In genomic region chr20:32455901-32456701, GRCh38 we compare ENCODE assay signal across 19 cellular contexts.
DNase-seq lines count a peak whose midpoint lies in the region; ATAC-seq, FAIRE-seq and TF ChIP-seq lines count a peak whose summit lies in the region.
"Had no signal": no experiment of that assay in that cellular context is flagged by ENCODE, and none has a peak within 500 bp of the region (broad histone marks: within the 10 kb centered on the region; RNA-seq: fewer than 3 reads in every experiment).

No MANE protein-coding gene starts in this region.

- TF ChIP-seq POLR2A in uterus (IDR thresholded peaks at IDR 0.05): no peak

- POLR2A ChIA-PET in SK-N-SH (lab: Yijun Ruan, JAX): interaction anchor here (0.6 to 2.2 kb wide), 3 partner anchors 11 to 852 kb away, joined by 3 to 8 read pairs (median 6); no protein-coding TSS in a partner anchor

- peaks cover 47% of the 10 kb centered on the region; the same call in 1 of the 2 replicates for H3K79me2 ChIP-seq in SK-N-SH (ENCODE audit: insufficient read depth)
- H3K79me2 ChIP-seq in astrocyte (ENCODE audit: insufficient read depth, low read length): peaks cover 69% of the 10 kb centered on the region

- no peaks in the 10 kb centered on the region for H3K9me2 ChIP-seq in SK-N-SH

- H4K8ac ChIP-seq in mesenchymal stem cell (ENCODE audit: low read length): peak overlapping the region; percentile 29

- H3K9me3 Mint-ChIP-seq in astrocyte (ENCODE audit: unreplicated experiment): no peaks in the 10 kb centered on the region
- H3K9me3 Mint-ChIP-seq: activated B cell treated with CpG ODN at 0.5 μM for 24 hours; stimulated activated memory B cell treated with anti-CD40 and anti-IgM and Interleukin-4, amounts not matched to agents 10 μg/mL and 1 μg/mL and 100 μg/mL, for 72 hours had no signal

- TF ChIP-seq CTCF in SK-N-SH (IDR thresholded peaks at IDR 0.05) (no peak), astrocyte (IDR thresholded peaks at IDR 0.05; ENCODE audit: insufficient read depth, low read depth, low read length) (no peak), uterus (IDR thresholded peaks at IDR 0.05) (no peak)

- H2BK15ac ChIP-seq in mesenchymal stem cell (ENCODE audit: low read depth, poor library complexity, severe bottlenecking): no peak overlapping the region

- H4K20me1 ChIP-seq in SK-N-SH (ENCODE audit: insufficient read depth): peaks cover 25% of the 10 kb centered on the region
- peaks cover 85% of the 10 kb centered on the region for H4K20me1 ChIP-seq in astrocyte (ENCODE audit: insufficient read depth, low read length)

- peaks cover 4% of the 10 kb centered on the region for H3K36me3 Mint-ChIP-seq in astrocyte (ENCODE audit: low read depth, unreplicated experiment)
- H3K36me3 Mint-ChIP-seq: stimulated activated memory B cell treated with anti-CD40 and anti-IgM and Interleukin-4, amounts not matched to agents 10 μg/mL and 1 μg/mL and 100 μg/mL, for 72 hours had no signal

- ATAC-seq in SK-N-SH treated with all-trans-retinoic acid at 6 μM for 48 hours (no peak), HG03469 (IDR thresholded peaks at IDR 0.05; ENCODE audit: unreplicated experiment) (no peak)

- H3K27me3 ChIP-seq in SK-N-SH (ENCODE audit: insufficient read depth) (no peaks in the 10 kb centered on the region), astrocyte (ENCODE audit: insufficient read depth, low read length) (no peaks in the 10 kb centered on the region), mesenchymal stem cell (ENCODE audit: control insufficient read depth in 1 of 2, insufficient read depth in 1 of 2, low read length in 2 of 2) (no peaks in the 10 kb centered on the region), uterus (no peaks in the 10 kb centered on the region)
- H3K27me3 ChIP-seq: heart left ventricle, transverse colon had no signal

- H3K9ac ChIP-seq in SK-N-SH: no peak overlapping the region
- H3K9ac ChIP-seq in astrocyte (ENCODE audit: low read length): peak overlapping the region; percentile 46
- H3K9ac ChIP-seq in mesenchymal stem cell (ENCODE audit: low read length): peak overlapping the region; percentile 65

- no peaks in the 10 kb centered on the region for H3K27me3 Mint-ChIP-seq in astrocyte (ENCODE audit: low read depth, unreplicated experiment)
- H3K27me3 Mint-ChIP-seq: activated B cell treated with CpG ODN at 0.5 μM for 24 hours; stimulated activated memory B cell treated with anti-CD40 and anti-IgM and Interleukin-4, amounts not matched to agents 10 μg/mL and 1 μg/mL and 100 μg/mL, for 72 hours had no signal

- intact Hi-C loops in uterus (cut with DNase I; ENCODE audit: low total_unique reads): no loop called here

- H3K4me2 ChIP-seq in SK-N-SH (peak overlapping the region; percentile 94; the same call in 1 of the 2 replicates), astrocyte (ENCODE audit: low read length) (peak overlapping the region; percentile 87), mesenchymal stem cell (ENCODE audit: low read length, poor library complexity, severe bottlenecking) (peak overlapping the region; percentile 71)

- peak overlapping the region in 1 of 2 experiments; percentile 76 for H3K14ac ChIP-seq in mesenchymal stem cell (ENCODE audit: low read length in 2 of 2)

- no peak overlapping the region for H2BK5ac ChIP-seq in mesenchymal stem cell (ENCODE audit: low read depth, low read length, poor library complexity, severe bottlenecking)

- H2BK12ac ChIP-seq in mesenchymal stem cell (ENCODE audit: low read length in 2 of 2): peak overlapping the region in 1 of 2 experiments; percentile 51

- peak overlapping the region in 1 of 2 experiments; percentile 94; a peak in 3 of 4 replicates for H3K27ac ChIP-seq in SK-N-SH (ENCODE audit: low read depth in 2 of 2, low read length in 1 of 2)
- no peak overlapping the region for H3K27ac ChIP-seq in astrocyte (ENCODE audit: low read depth, low read length)
- peak overlapping the region; percentile 93 for H3K27ac ChIP-seq in mesenchymal stem cell (ENCODE audit: low read length, poor library complexity, severe bottlenecking)
- H3K27ac ChIP-seq in substantia nigra (ENCODE audit: low read depth, low read length, poor library complexity, severe bottlenecking): peak overlapping the region; percentile 86
- H3K27ac ChIP-seq in uterus: peak overlapping the region in 1 of 2 donors; percentile 10
- H3K27ac ChIP-seq: 22Rv1 had no signal

- H3K36me3 ChIP-seq in SK-N-SH (replicated peaks in 1 of 2; ENCODE audit: control insufficient read depth in 1 of 2, insufficient read depth in 2 of 2, low read length in 1 of 2): peaks cover 5 to 45% of the 10 kb centered on the region in 2 experiments
- H3K36me3 ChIP-seq in astrocyte (ENCODE audit: insufficient read depth, low read length): peaks cover 7% of the 10 kb centered on the region
- peaks cover 42 to 76% of the 10 kb centered on the region in 2 experiments for H3K36me3 ChIP-seq in mesenchymal stem cell (ENCODE audit: control insufficient read depth in 1 of 2, insufficient read depth in 2 of 2, low read depth in 1 of 2, low read length in 2 of 2)
- H3K36me3 ChIP-seq in uterus: no peaks in the 10 kb centered on the region

- H3K4me3 ChIP-seq in SK-N-SH (ENCODE audit: low read depth in 2 of 2, low read length in 1 of 2): no peak overlapping the region
- H3K4me3 ChIP-seq in astrocyte (ENCODE audit: insufficient read depth, low read depth, low read length): no peak overlapping the region
- no peak overlapping the region for H3K4me3 ChIP-seq in mesenchymal stem cell (ENCODE audit: insufficient read depth in 1 of 2, low read depth in 1 of 2, low read length in 2 of 2)
- H3K4me3 ChIP-seq in uterus: no peak overlapping the region

- H3F3A ChIP-seq in SK-N-SH (replicated peaks; ENCODE audit: insufficient read depth): peaks cover 8% of the 10 kb centered on the region

- H3K23ac ChIP-seq in mesenchymal stem cell (ENCODE audit: low read length in 2 of 2): peak overlapping the region in 1 of 2 experiments; percentile 37

- H3K4ac ChIP-seq in mesenchymal stem cell (ENCODE audit: low read depth in 1 of 2, low read length in 2 of 2): peak overlapping the region; percentile 15 to 71

- peak overlapping the region; percentile 82 for H2AK5ac ChIP-seq in mesenchymal stem cell (ENCODE audit: low read length, severe bottlenecking)

- H2AFZ ChIP-seq in SK-N-SH (ENCODE audit: low read depth): no peak overlapping the region
- H2AFZ ChIP-seq in astrocyte (ENCODE audit: low read depth, low read length): no peak overlapping the region
- no peak overlapping the region for H2AFZ ChIP-seq in mesenchymal stem cell (ENCODE audit: low read depth, low read length)

- DNase-seq in SK-N-SH: no peak
- DNase-seq in astrocyte (ENCODE audit: low read depth): no peak
- DNase-seq in mesenchymal stem cell: no peak
- DNase-seq in substantia nigra (lab: John Stamatoyannopoulos, UW): no peak
- DNase-seq in uterus: no peak
- DNase-seq in NCI-H2196 (lab: John Stamatoyannopoulos, UW; ENCODE audit: unreplicated experiment): no peak
- DNase-seq: activated effector memory CD4-positive, alpha-beta T cell treated with anti-CD3 and anti-CD28 coated beads, Interleukin-2, amount 50 U/mL, for 16 hours; NCI-H748 treated with DMSO at 0.1 percent for 48 hours; small intestine; T-helper 1 cell; transverse colon had no signal

- H3K4me1 ChIP-seq in SK-N-SH (ENCODE audit: control insufficient read depth in 1 of 2, insufficient read depth in 2 of 2, low read depth in 1 of 2, low read length in 1 of 2) (peaks cover 5 to 75% of the 10 kb centered on the region in 2 experiments; a peak in 3 of 4 replicates), astrocyte (ENCODE audit: insufficient read depth, low read length) (peaks cover 16% of the 10 kb centered on the region), mesenchymal stem cell (ENCODE audit: control insufficient read depth, insufficient read depth, low read depth, low read length) (peaks cover 39% of the 10 kb centered on the region), uterus (peaks cover 0 to 10% of the 10 kb centered on the region in 2 donors)

- peak overlapping the region; percentile 67 for H4K91ac ChIP-seq in mesenchymal stem cell (ENCODE audit: low read length)

- WGBS in SK-N-SH (ENCODE audit: low lambda C conversion rate): 89% methylated on average over 16 of the region's 35 CpGs
- 96% methylated on average over 35 of the region's 35 CpGs for WGBS in mesenchymal stem cell

- no peak for TF ChIP-seq RAD21 in SK-N-SH (IDR thresholded peaks at IDR 0.05; ENCODE audit: low read length)

- H3K9me3 ChIP-seq in SK-N-SH: no peaks in the 10 kb centered on the region
- H3K9me3 ChIP-seq in astrocyte (ENCODE audit: insufficient read depth, low read depth, low read length): no peaks in the 10 kb centered on the region
- H3K9me3 ChIP-seq in mesenchymal stem cell (ENCODE audit: control insufficient read depth, low read length): no peaks in the 10 kb centered on the region
- no peaks in the 10 kb centered on the region for H3K9me3 ChIP-seq in uterus
- H3K9me3 ChIP-seq: heart left ventricle, transverse colon had no signal

- H3K27ac Mint-ChIP-seq in astrocyte (ENCODE audit: unreplicated experiment): no peak overlapping the region
- H3K27ac Mint-ChIP-seq: activated B cell treated with CpG ODN at 0.5 μM for 24 hours had no signal

- peak overlapping the region; percentile 30 to 76 for H3K18ac ChIP-seq in mesenchymal stem cell (ENCODE audit: low read depth in 1 of 2, low read length in 2 of 2)

- CTCF ChIA-PET in SK-N-SH (lab: Yijun Ruan, JAX): interaction anchor here (0.5 to 6.0 kb wide), 26 partner anchors 10 to 624 kb away, joined by 3 to 41 read pairs (median 4); no protein-coding TSS in a partner anchor

- H3K4me1 Mint-ChIP-seq in astrocyte (ENCODE audit: low read depth, unreplicated experiment): peaks cover 9% of the 10 kb centered on the region

- peak overlapping the region; percentile 27 for H3K4me3 Mint-ChIP-seq in astrocyte (ENCODE audit: unreplicated experiment)
- H3K4me3 Mint-ChIP-seq: activated B cell treated with CpG ODN at 0.5 μM for 24 hours had no signal

- no peak for FAIRE-seq in astrocyte (lab: Jason Lieb, UNC)
- FAIRE-seq: keratinocyte, RCC 7860, small intestine had no signal

- no peak for TF ChIP-seq EP300 in SK-N-SH (IDR thresholded peaks at IDR 0.05; ENCODE audit: borderline replicate concordance in 1 of 2, low read depth in 1 of 2, low read length in 1 of 2)

- no peak overlapping the region for H2BK120ac ChIP-seq in mesenchymal stem cell (ENCODE audit: low read depth, low read length)

- peaks cover 51% of the 10 kb centered on the region for H3K79me1 ChIP-seq in mesenchymal stem cell (replicated peaks; ENCODE audit: low read length, poor library complexity, severe bottlenecking)

TF ChIP-seq in SK-N-SH, 30 proteins besides CTCF, POLR2A, EP300 and RAD21 (continues in another document):
- TF ChIP-seq TCF12 (IDR thresholded peaks at IDR 0.05): no peak
- no peak for TF ChIP-seq JUND (IDR thresholded peaks at IDR 0.05)

TF ChIP-seq in SK-N-SH treated with all-trans-retinoic acid at 6 μM for 48 hours, 23 proteins besides CTCF, POLR2A, EP300 and RAD21 (continues in another document):
- TF ChIP-seq CSDC2 (CRISPR knock-in tag; IDR thresholded peaks at IDR 0.05): no peak
- no peak for TF ChIP-seq ESRRG (CRISPR knock-in tag; IDR thresholded peaks at IDR 0.05)
